Comparison of ENCODE assay signal across 20 cellular contexts in genomic region chr3:40207796-40208195, GRCh38.
"Had no signal": no experiment of that assay in that cellular context is flagged by ENCODE, and none has a peak within 500 bp of the region (broad histone marks: within the 10 kb centered on the region; RNA-seq: fewer than 3 reads in every experiment).

No MANE protein-coding gene starts in this region.

- H3K36me3 Mint-ChIP-seq: T-cell, WTC11 had no signal

- H3K27me3 ChIP-seq: body of pancreas, esophagus muscularis mucosa, hepatocyte, thyroid gland had no signal

- H3K4me3 Mint-ChIP-seq: activated CD4-positive, alpha-beta T cell treated with anti-CD3 and anti-CD28 coated beads for 36 hours; activated naive CD8-positive, alpha-beta T cell; activated T-helper 1 cell treated with anti-CD3 and anti-CD28 coated beads, Interleukin-12 subunit alpha, Interleukin-12 subunit beta, Interleukin-2, Interleukin-4 antibody, amounts not matched to agents 30 ng/mL and 10 ng/mL and 1 ng/mL, durations not matched to agents 14 hours and 24 hours and 36 hours; T-cell; WTC11 had no signal

- H2AFZ ChIP-seq: hepatocyte had no signal

- H3K4me2 ChIP-seq: hepatocyte had no signal

- H3K27ac Mint-ChIP-seq: activated CD4-positive, alpha-beta T cell treated with anti-CD3 and anti-CD28 coated beads for 36 hours; activated naive CD8-positive, alpha-beta T cell; activated T-helper 1 cell treated with anti-CD3 and anti-CD28 coated beads, Interleukin-12 subunit alpha, Interleukin-12 subunit beta, Interleukin-2, Interleukin-4 antibody, amounts not matched to agents 30 ng/mL and 10 ng/mL and 1 ng/mL, durations not matched to agents 14 hours and 24 hours and 36 hours; progenitor cell of endocrine pancreas; T-cell; WTC11 had no signal

- H3K36me3 ChIP-seq: esophagus muscularis mucosa, thyroid gland had no signal

- H3K4me1 Mint-ChIP-seq: activated CD4-positive, alpha-beta T cell treated with anti-CD3 and anti-CD28 coated beads for 36 hours; T-cell had no signal

- H3K9me3 Mint-ChIP-seq: activated T-helper 1 cell treated with anti-CD3 and anti-CD28 coated beads, Interleukin-12 subunit alpha, Interleukin-12 subunit beta, Interleukin-2, Interleukin-4 antibody, amounts not matched to agents 30 ng/mL and 10 ng/mL and 1 ng/mL, durations not matched to agents 14 hours and 24 hours and 36 hours; T-cell; WTC11 had no signal

- H3K27me3 Mint-ChIP-seq: activated CD4-positive, alpha-beta T cell treated with anti-CD3 and anti-CD28 coated beads for 36 hours; activated naive CD8-positive, alpha-beta T cell; progenitor cell of endocrine pancreas; T-cell had no signal

- H3K79me2 ChIP-seq: hepatocyte had no signal

- ATAC-seq: activated CD4-positive, alpha-beta T cell treated with anti-CD3 and anti-CD28 coated beads for 36 hours; body of pancreas; left colon; T-cell; WTC11 had no signal

- H3K27ac ChIP-seq: body of pancreas, esophagus muscularis mucosa, hepatocyte, thyroid gland had no signal

- H3K4me3 ChIP-seq: body of pancreas, esophagus muscularis mucosa, hepatocyte, lung, thyroid gland had no signal

- H3K9me3 ChIP-seq: body of pancreas, esophagus muscularis mucosa, thyroid gland had no signal

- H3K4me1 ChIP-seq: body of pancreas, esophagus muscularis mucosa, thyroid gland had no signal

- DNase-seq: activated CD4-positive, alpha-beta T cell treated with anti-CD3 and anti-CD28 coated beads for 36 hours; activated CD4-positive, alpha-beta T cell treated with anti-CD3 and anti-CD28 coated beads, Interleukin-2, amount 50 U/mL, for 48 hours; amygdala; body of pancreas; cortex of kidney; islet precursor cell; left colon; stimulated activated CD4-positive, alpha-beta T cell treated with anti-CD3 and anti-CD28 coated beads, Interleukin-12 subunit alpha, Interleukin-12 subunit beta, amount 100 ng/mL, for 4 hours; stimulated activated CD4-positive, alpha-beta T cell treated with anti-CD3 and anti-CD28 coated beads, Interleukin-1b, Interleukin-23, amount 100 ng/mL, for 48 hours; stimulated activated CD8-positive, alpha-beta memory T cell treated with anti-CD3 and anti-CD28 coated beads, Interleukin-4, amount 100 ng/mL, for 48 hours; stimulated activated naive CD4-positive, alpha-beta T cell; T-cell; thyroid gland had no signal
